ENCODE assay signal across 9 cellular contexts in genomic region chr1:20151906-20152598, GRCh38. TPM values are rescaled to one million over a fixed set of nuclear protein-coding genes. Genes with fewer than 3 reads are reported as not detected.
DNase-seq lines count a peak whose midpoint lies in the region; ATAC-seq, FAIRE-seq and TF ChIP-seq lines count a peak whose summit lies in the region.
"Had no signal": no experiment of that assay in that cellular context is flagged by ENCODE, and none has a peak within 500 bp of the region (broad histone marks: within the 10 kb centered on the region; RNA-seq: fewer than 3 reads in every experiment).

No MANE protein-coding gene starts in this region.

- FAIRE-seq in astrocyte (lab: Jason Lieb, UNC): no peak

- peak overlapping the region; percentile 21 for H3K9ac ChIP-seq in astrocyte (ENCODE audit: low read length)

- H3K36me3 ChIP-seq in astrocyte (ENCODE audit: insufficient read depth, low read length) (no peaks in the 10 kb centered on the region), vagina (no peaks in the 10 kb centered on the region)

- peaks cover under 1% of the 10 kb centered on the region for H3K9me3 Mint-ChIP-seq in astrocyte (ENCODE audit: unreplicated experiment)

- H2AFZ ChIP-seq in astrocyte (ENCODE audit: low read depth, low read length): peak overlapping the region; percentile 82

- TF ChIP-seq CTCF in C4-2B (conservative IDR thresholded peaks at IDR 0.05) (peak; percentile 78), astrocyte (IDR thresholded peaks at IDR 0.05; ENCODE audit: insufficient read depth, low read depth, low read length) (peak; percentile 61), vagina (IDR thresholded peaks at IDR 0.05) (peak; percentile 90 to 98 (median 92))

- H3K9me3 ChIP-seq in astrocyte (ENCODE audit: insufficient read depth, low read depth, low read length) (no peaks in the 10 kb centered on the region), vagina (no peaks in the 10 kb centered on the region)

- no peak for TF ChIP-seq POLR2A in vagina (IDR thresholded peaks at IDR 0.05)

- ATAC-seq in GM21717 (IDR thresholded peaks at IDR 0.05; ENCODE audit: unreplicated experiment): peak; percentile 55

- no peak overlapping the region for H3K4me3 ChIP-seq in astrocyte (ENCODE audit: insufficient read depth, low read depth, low read length)
- peak overlapping the region; percentile 26 to 49 for H3K4me3 ChIP-seq in vagina
- H3K4me3 ChIP-seq: SK-N-MC had no signal

- H3K4me1 ChIP-seq in astrocyte (ENCODE audit: insufficient read depth, low read length) (no peaks in the 10 kb centered on the region), vagina (peaks cover 5% of the 10 kb centered on the region)

- intact Hi-C loops in vagina (cut with DNase I): loop anchor here (2.0 kb wide), 1 partner anchor 233 kb away; no protein-coding TSS in a partner anchor

- peak overlapping the region; percentile 47 for H3K27ac Mint-ChIP-seq in astrocyte (ENCODE audit: unreplicated experiment)

- H3K4me1 Mint-ChIP-seq in astrocyte (ENCODE audit: low read depth, unreplicated experiment): no peaks in the 10 kb centered on the region

- H3K4me2 ChIP-seq in astrocyte (ENCODE audit: low read length): peak overlapping the region; percentile 83

- H3K79me2 ChIP-seq in astrocyte (ENCODE audit: insufficient read depth, low read length): no peaks in the 10 kb centered on the region

- no peaks in the 10 kb centered on the region for H4K20me1 ChIP-seq in astrocyte (ENCODE audit: insufficient read depth, low read length)

- no peak overlapping the region for H3K4me3 Mint-ChIP-seq in astrocyte (ENCODE audit: unreplicated experiment)

- no peaks in the 10 kb centered on the region for H3K36me3 Mint-ChIP-seq in astrocyte (ENCODE audit: low read depth, unreplicated experiment)

- H3K27me3 Mint-ChIP-seq in astrocyte (ENCODE audit: low read depth, unreplicated experiment): peaks cover 15% of the 10 kb centered on the region

- H3K27me3 ChIP-seq in astrocyte (ENCODE audit: insufficient read depth, low read length) (peaks cover 2% of the 10 kb centered on the region), vagina (no peaks in the 10 kb centered on the region)

- H3K27ac ChIP-seq in C4-2B (peak overlapping the region; percentile 28; the same call in 1 of the 2 replicates), astrocyte (ENCODE audit: low read depth, low read length) (no peak overlapping the region), vagina (no peak overlapping the region)
- H3K27ac ChIP-seq: SK-N-MC had no signal

- peak; percentile 36 for DNase-seq in NCI-H128 (lab: John Stamatoyannopoulos, UW; ENCODE audit: unreplicated experiment)
- DNase-seq in T1000 (lab: John Stamatoyannopoulos, UW): peak; percentile 64
- DNase-seq in astrocyte (ENCODE audit: low read depth): peak; percentile 40
- DNase-seq in hypothalamus (lab: John Stamatoyannopoulos, UW): peak in 50 of 51 donors; percentile 26 to 85 (median 71)
- peak; percentile 92 for DNase-seq in retina
- DNase-seq in vagina (ENCODE audit: extremely low spot score in 2 of 2): no peak

RNA-seq across cellular contexts. Expression of gene PLA2G2F, which starts 12.9 kb away (rescaled TPM):
- total RNA-seq in astrocyte: 0.23 TPM in 1 of 2 replicates, not detected in the other
- total RNA-seq in vagina: not detected

RNA-seq across cellular contexts. Expression of gene PLA2G2D, which starts 32.7 kb away (rescaled TPM):
- total RNA-seq in astrocyte (not detected in 2 replicates), vagina (not detected)

RNA-seq across cellular contexts. Expression of gene UBXN10, which starts 33.8 kb away (rescaled TPM):
- 0.09 and 0.19 TPM in 2 replicates for total RNA-seq in astrocyte
- 0.49 TPM for total RNA-seq in vagina

RNA-seq across cellular contexts. Expression of gene PLA2G2C, which starts 34.3 kb away (rescaled TPM):
- total RNA-seq in astrocyte (not detected in 2 replicates), vagina (not detected)

Comparison
In these comparisons a context has a peak if more than half of its experiments do, and no peak if none do; other contexts are left out.
1. DNase-seq: peak in NCI-H128 (single experiment), T1000 (single experiment), astrocyte (single experiment), hypothalamus (50 of 51) and retina (single experiment); none in vagina (0 of 2).
2. Peak in every context shown above with its lines, with median percentiles within 50 percentile points of each other: CTCF ChIP-seq.